In genomic region chr1:206986885-206987284, GRCh38 we compare ENCODE assay signal across 1 cellular context.
TF ChIP-seq lines count a peak whose summit lies in the region.

No MANE protein-coding gene starts in this region.

TF ChIP-seq in K562, 482 proteins besides CTCF, POLR2A, EP300 and RAD21:
- TF ChIP-seq COPS2 (conservative IDR thresholded peaks at IDR 0.05) (no peak), ZNF398 (CRISPR knock-in tag; IDR thresholded peaks at IDR 0.05) (no peak), SMAD2 (IDR thresholded peaks at IDR 0.05; ENCODE audit: low read depth, low read length) (no peak), TSHZ1 (CRISPR knock-in tag; IDR thresholded peaks at IDR 0.05) (no peak), FOXK1 (CRISPR knock-in tag; IDR thresholded peaks at IDR 0.05; ENCODE audit: borderline replicate concordance) (no peak), NFE2L1 (tag; IDR thresholded peaks at IDR 0.05; ENCODE audit: borderline replicate concordance, low read depth) (no peak), MTA2 (IDR thresholded peaks at IDR 0.05; ENCODE audit: low read depth) (no peak), HLTF (IDR thresholded peaks at IDR 0.05) (no peak), MAX (CRISPR knock-in tag; IDR thresholded peaks at IDR 0.05) (no peak), RBM15 (IDR thresholded peaks at IDR 0.05; ENCODE audit: insufficient read depth, low read length) (no peak)
